7 cellular contexts compared by ENCODE assay signal in the genomic region with DNA sequence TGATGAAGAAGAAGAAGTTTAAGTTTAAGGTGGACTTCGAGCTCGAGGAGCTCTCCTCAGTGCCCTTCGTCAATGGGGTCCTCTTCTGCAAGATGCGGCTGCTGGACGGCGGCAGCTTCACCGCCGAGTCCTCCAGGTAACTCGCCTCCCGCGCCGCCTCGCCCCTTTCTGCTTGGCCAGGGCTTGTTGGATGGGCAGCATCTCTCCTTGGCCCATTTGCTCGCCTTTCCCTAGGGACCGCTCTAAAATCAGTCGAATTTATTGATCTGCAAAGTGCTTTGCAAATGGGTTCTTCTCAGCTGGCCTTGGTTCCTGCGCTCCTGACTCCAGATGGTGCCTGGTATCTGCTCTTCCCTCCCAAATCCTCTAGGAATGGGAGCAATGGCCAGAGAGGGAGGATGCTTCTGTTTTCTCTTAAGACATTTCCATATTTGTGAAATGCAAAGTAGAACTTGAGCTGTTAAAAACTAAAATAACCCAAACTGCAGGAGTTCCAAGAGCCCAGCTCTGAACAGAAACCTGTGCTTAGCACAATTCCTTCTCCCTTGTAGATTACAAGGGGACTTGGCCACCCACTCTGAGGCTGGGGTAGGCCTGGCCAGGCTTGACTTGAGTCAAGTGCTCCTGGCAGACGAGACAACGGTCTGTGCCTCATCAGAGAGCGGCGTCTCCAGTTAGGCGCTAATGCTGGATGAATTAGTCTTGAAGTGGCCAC. TPM values are rescaled to one million over a fixed set of nuclear protein-coding genes. Genes with fewer than 3 reads are reported as not detected.
DNase-seq lines count a peak whose midpoint lies in the region; ATAC-seq and TF ChIP-seq lines count a peak whose summit lies in the region.

No MANE protein-coding gene starts in this region.

- H3K4me3 Mint-ChIP-seq in MCF 10A (ENCODE audit: unreplicated experiment) = peak overlapping the region; percentile 78

- POLR2A ChIA-PET in MCF 10A (lab: Yijun Ruan, JAX) = interaction anchor here (0.9 to 1.8 kb wide), 7 partner anchors 9 to 360 kb away, joined by 3 to 8 read pairs (median 3); a partner anchor contains a TSS

- CTCF ChIA-PET in MCF 10A (lab: Yijun Ruan, JAX) = interaction anchor here (0.6 to 4.6 kb wide), 32 partner anchors 9 to 1607 kb away, joined by 3 to 47 read pairs (median 4); a partner anchor contains a TSS

- H3K36me3 Mint-ChIP-seq in MCF 10A (ENCODE audit: insufficient read depth, unreplicated experiment) = no peaks in the 10 kb centered on the region

- intact Hi-C loops in MCF 10A (cut with micrococcal nuclease) = no loop called here

- no peak overlapping the region for H3K27ac Mint-ChIP-seq in MCF 10A (ENCODE audit: low read depth, unreplicated experiment)

- H3K4me3 ChIP-seq in GM12875 (ENCODE audit: low read depth, low read length) = peak overlapping the region; percentile 89

- H3K27me3 Mint-ChIP-seq in MCF 10A (ENCODE audit: insufficient read depth, unreplicated experiment) = no peaks in the 10 kb centered on the region

- DNase-seq in NCI-H1105 treated with DMSO at 0.1 percent for 48 hours (lab: John Stamatoyannopoulos, UW) (peak; percentile 92), T1000 (lab: John Stamatoyannopoulos, UW) (peak; percentile 2), MCF 10A (ENCODE audit: unreplicated experiment) (peak; percentile 48), islet precursor cell (peak; percentile 91)
- DNase-seq in stimulated activated CD4-positive, alpha-beta T cell treated with anti-CD3 and anti-CD28 coated beads, Interleukin-12 subunit alpha, Interleukin-12 subunit beta, amount 100 ng/mL, for 48 hours (ENCODE audit: low read depth in 2 of 3, low spot score in 1 of 3) = peak in 2 of 3 donors; percentile 28 to 35

- no peaks in the 10 kb centered on the region for H3K9me3 Mint-ChIP-seq in MCF 10A (ENCODE audit: unreplicated experiment)

- no TSS peak for BruUV-seq in MCF 10A (replicated peaks; lab: Mats Ljungman, UMichigan)

- ATAC-seq in HG02571 (IDR thresholded peaks at IDR 0.05; ENCODE audit: unreplicated experiment) = peak; percentile 8

- no peaks in the 10 kb centered on the region for H3K4me1 Mint-ChIP-seq in MCF 10A (ENCODE audit: insufficient read depth, unreplicated experiment)

- TF ChIP-seq CTCF in GM12875 (IDR thresholded peaks at IDR 0.05; ENCODE audit: borderline replicate concordance, insufficient read depth, low read depth, low read length) = 0 out of 2 replicates have a peak, but pooled peaks have one; percentile 27
- TF ChIP-seq CTCF in MCF 10A (IDR thresholded peaks at IDR 0.05; ENCODE audit: unreplicated experiment) = no peak

RNA-seq across cellular contexts. Expression of a gene that starts 0.7 kb away (rescaled TPM):
- total RNA-seq in MCF 10A (2022) = 0.63 and 0.93 TPM in 2 replicates

Comparison
In these comparisons a context has a peak if more than half of its experiments do, and no peak if none do; other contexts are left out.
1. Peak in every context shown above with its lines: DNase-seq, ATAC-seq and H3K4me3 ChIP-seq.
2. DNase-seq: peak in every context shown above with its lines; median percentile 92 in NCI-H1105 treated with DMSO at 0.1 percent for 48 hours; 91 in islet precursor cell; 48 in MCF 10A; 32 in stimulated activated CD4-positive, alpha-beta T cell treated with anti-CD3 and anti-CD28 coated beads, Interleukin-12 subunit alpha, Interleukin-12 subunit beta, amount 100 ng/mL, for 48 hours; 2 in T1000.